1 cellular context compared by ENCODE assay signal in genomic region chr19:37905936-37906867, GRCh38.
TF ChIP-seq lines count a peak whose summit lies in the region.

Gene WDR87 (minus strand): TSS chr19:37906594. CDS start chr19:37898239, 8,355 bp downstream.

TF ChIP-seq in SK-N-SH treated with all-trans-retinoic acid at 6 μM for 48 hours, 23 proteins besides CTCF, POLR2A, EP300 and RAD21 (continued from another document):
- no peak for TF ChIP-seq OSR1 (CRISPR knock-in tag; IDR thresholded peaks at IDR 0.05)
- 0 out of 2 replicates have a peak, but pooled peaks have one; percentile 68 for TF ChIP-seq ZFP3 (CRISPR knock-in tag; IDR thresholded peaks at IDR 0.05)
